26 cellular contexts compared by ENCODE assay signal in the genomic region with DNA sequence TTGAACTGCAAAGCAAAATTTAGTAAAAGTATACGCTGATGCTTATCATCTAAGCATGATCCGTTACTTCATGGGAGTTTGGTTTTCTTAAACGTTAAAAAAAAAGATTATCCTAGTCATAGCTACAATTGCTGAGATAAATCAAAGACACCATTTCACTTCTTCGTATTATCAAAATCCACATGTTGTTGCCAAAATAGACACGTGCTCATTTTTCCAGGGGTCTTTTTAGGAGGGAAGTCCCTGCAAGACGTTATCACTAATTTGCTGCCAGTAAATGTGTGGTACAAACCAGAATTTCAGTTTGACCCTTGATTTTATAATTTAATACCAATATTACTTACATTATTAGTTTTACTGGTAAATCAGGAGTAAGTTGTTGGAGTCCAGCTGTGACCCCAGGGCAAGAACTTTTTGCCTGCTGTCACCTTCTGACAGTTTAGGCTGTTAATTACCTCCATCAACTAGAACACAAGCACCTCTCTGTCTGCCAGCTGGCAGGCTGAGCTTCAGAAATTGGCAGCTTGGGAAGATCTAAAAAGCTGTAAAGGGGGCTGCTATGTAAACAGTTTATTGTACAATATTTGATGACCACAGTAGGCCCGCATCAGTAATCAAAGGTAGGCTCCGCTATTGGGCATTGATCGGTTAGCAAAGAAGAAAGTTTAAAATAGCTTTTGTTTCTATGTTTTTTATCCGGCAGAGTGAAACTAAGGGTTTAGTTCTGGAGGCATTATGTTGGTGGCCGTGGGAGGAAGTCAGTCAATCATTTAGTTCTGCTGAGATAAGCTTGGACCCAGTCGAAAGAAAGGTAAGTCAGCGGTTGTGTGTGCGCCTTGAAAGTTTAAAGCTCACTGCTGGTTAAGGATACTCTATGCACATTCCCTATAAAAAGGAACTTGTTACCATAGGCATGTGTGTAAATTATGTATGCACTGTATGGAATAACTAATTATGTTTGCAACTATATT.
A peak's percentile ranks its signal among the peaks of the same experiment; 100 is the strongest.
DNase-seq lines count a peak whose midpoint lies in the region; ATAC-seq, FAIRE-seq and TF ChIP-seq lines count a peak whose summit lies in the region.
"Had no signal": no experiment of that assay in that cellular context is flagged by ENCODE, and none has a peak within 500 bp of the region (broad histone marks: within the 10 kb centered on the region; RNA-seq: fewer than 3 reads in every experiment).

No MANE protein-coding gene starts in this region.

- DNase-seq in Right ventricle myocardium superior: peak; percentile 53
- DNase-seq in right atrium auricular region (ENCODE audit: low spot score): no peak
- peak; percentile 19 for DNase-seq in NCI-H748 treated with DMSO at 0.1 percent for 48 hours (lab: John Stamatoyannopoulos, UW)
- no peak for DNase-seq in left ventricle myocardium inferior
- no peak for DNase-seq in smooth muscle cell (lab: John Stamatoyannopoulos, UW; ENCODE audit: unreplicated experiment)
- DNase-seq in urothelium cell line (ENCODE audit: low spot score): no peak
- no peak for DNase-seq in middle frontal gyrus (ENCODE audit: extremely low spot score, low spot score)
- no peak for DNase-seq in BE2C
- DNase-seq: activated CD4-positive, alpha-beta T cell treated with anti-CD3 and anti-CD28 coated beads, Interleukin-2, amount 50 U/mL, for 1 hour; activated gamma-delta T cell treated with Interleukin-2 at 50 U/mL for 16 hours; activated T-cell treated with anti-CD3 and anti-CD28 coated beads, Interleukin-2, amount 50 U/mL, for 24 hours; central memory CD4-positive, alpha-beta T cell; cortex of kidney; effector memory CD8-positive, alpha-beta T cell; immature natural killer cell; left colon; NCI-H2107; Peyer's patch; sigmoid colon; stimulated activated CD4-positive, alpha-beta T cell treated with anti-CD3 and anti-CD28 coated beads, Interleukin-4, amount 100 ng/mL, for 24 hours; SW 1271; trophoblast cell had no signal

- peak overlapping the region in 1 of 2 donors; percentile 17 for H3K27ac ChIP-seq in right atrium auricular region
- no peak overlapping the region for H3K27ac ChIP-seq in left ventricle myocardium inferior (replicated peaks)
- H3K27ac ChIP-seq in smooth muscle cell (ENCODE audit: low read depth): no peak overlapping the region
- H3K27ac ChIP-seq: BLaER1 treated with 17β-estradiol and CSF1 and Interleukin-3, amounts not matched to agents 10 nM and 100 nM; neutrophil; Peyer's patch; sigmoid colon had no signal

- H3K4me1 ChIP-seq in right atrium auricular region (no peaks in the 10 kb centered on the region), left ventricle myocardium inferior (peaks cover 8% of the 10 kb centered on the region), smooth muscle cell (ENCODE audit: low read depth) (no peaks in the 10 kb centered on the region), BE2C (no peaks in the 10 kb centered on the region; the same call in none of the 2 replicates)
- H3K4me1 ChIP-seq: Peyer's patch had no signal

- WGBS in smooth muscle cell (ENCODE audit: low lambda C conversion rate): 75% methylated on average over 14 of the region's 14 CpGs

- no peaks in the 10 kb centered on the region for H3F3A ChIP-seq in smooth muscle cell (ENCODE audit: low read depth)

- no peak for FAIRE-seq in urothelium cell line (lab: Jason Lieb, UNC)
- FAIRE-seq: astrocyte, GM12891 had no signal

- peak overlapping the region; percentile 39 for H3K4me2 ChIP-seq in smooth muscle cell

- H3K9ac ChIP-seq in smooth muscle cell (ENCODE audit: low read depth): no peak overlapping the region
- H3K9ac ChIP-seq: BLaER1 treated with 17β-estradiol and CSF1 and Interleukin-3, amounts not matched to agents 10 nM and 100 nM had no signal

- peak; percentile 91 for ATAC-seq in Right ventricle myocardium superior (ENCODE audit: poor library complexity)
- ATAC-seq: effector memory CD8-positive, alpha-beta T cell; left colon had no signal

- H3K4me3 ChIP-seq in right atrium auricular region (no peak overlapping the region), left ventricle myocardium inferior (peak overlapping the region; percentile 44), smooth muscle cell (no peak overlapping the region), BE2C (ENCODE audit: low read depth, low read length) (no peak overlapping the region)
- H3K4me3 ChIP-seq: BLaER1 treated with 17β-estradiol and CSF1 and Interleukin-3, amounts not matched to agents 10 nM and 100 nM; Peyer's patch; sigmoid colon had no signal

- H4K20me1 ChIP-seq in smooth muscle cell (ENCODE audit: low read depth): no peaks in the 10 kb centered on the region
- H4K20me1 ChIP-seq: BLaER1 treated with 17β-estradiol and CSF1 and Interleukin-3, amounts not matched to agents 10 nM and 100 nM had no signal

- no peaks in the 10 kb centered on the region for H3K27me3 ChIP-seq in right atrium auricular region
- H3K27me3 ChIP-seq in left ventricle myocardium inferior (ENCODE audit: low read depth): no peaks in the 10 kb centered on the region
- H3K27me3 ChIP-seq in smooth muscle cell (ENCODE audit: low read depth): no peaks in the 10 kb centered on the region
- H3K27me3 ChIP-seq in BE2C: no peaks in the 10 kb centered on the region
- H3K27me3 ChIP-seq: BLaER1 treated with 17β-estradiol and CSF1 and Interleukin-3, amounts not matched to agents 10 nM and 100 nM; Peyer's patch; sigmoid colon had no signal

- H3K79me2 ChIP-seq in smooth muscle cell (ENCODE audit: low read depth): no peaks in the 10 kb centered on the region

- H3K36me3 ChIP-seq in right atrium auricular region (no peaks in the 10 kb centered on the region), left ventricle myocardium inferior (no peaks in the 10 kb centered on the region), smooth muscle cell (ENCODE audit: low read depth) (no peaks in the 10 kb centered on the region), BE2C (peaks cover 5% of the 10 kb centered on the region)
- H3K36me3 ChIP-seq: BLaER1 treated with 17β-estradiol and CSF1 and Interleukin-3, amounts not matched to agents 10 nM and 100 nM; neutrophil; Peyer's patch; sigmoid colon had no signal

- peak overlapping the region; percentile 47 for H2AFZ ChIP-seq in smooth muscle cell (ENCODE audit: low read depth)

- intact Hi-C loops in Right ventricle myocardium superior (cut with DNase I): no loop called here
- intact Hi-C loops in left ventricle myocardium inferior (cut with micrococcal nuclease): no loop called here

- TF ChIP-seq CTCF in right atrium auricular region (IDR thresholded peaks at IDR 0.05): no peak
- TF ChIP-seq CTCF in left ventricle myocardium inferior (IDR thresholded peaks at IDR 0.05; ENCODE audit: borderline replicate concordance): no peak
- no peak for TF ChIP-seq CTCF in smooth muscle cell (IDR thresholded peaks at IDR 0.05; ENCODE audit: borderline replicate concordance, insufficient read depth, poor library complexity, severe bottlenecking)
- TF ChIP-seq CTCF in BE2C (IDR thresholded peaks at IDR 0.05; ENCODE audit: low read depth, low read length): no peak

- H3K9me3 ChIP-seq in right atrium auricular region (no peaks in the 10 kb centered on the region), left ventricle myocardium inferior (replicated peaks) (no peaks in the 10 kb centered on the region), smooth muscle cell (replicated peaks; ENCODE audit: low read depth) (no peaks in the 10 kb centered on the region), BE2C (no peaks in the 10 kb centered on the region)
- H3K9me3 ChIP-seq: neutrophil, Peyer's patch, sigmoid colon had no signal

Comparison
In these comparisons a context has a peak if more than half of its experiments do, and no peak if none do; other contexts are left out.
1. DNase-seq: peak in Right ventricle myocardium superior (single experiment) and NCI-H748 treated with DMSO at 0.1 percent for 48 hours (single experiment); none in right atrium auricular region (single experiment), left ventricle myocardium inferior (single experiment), smooth muscle cell (single experiment), urothelium cell line (single experiment), middle frontal gyrus (single experiment) and BE2C (single experiment).